In the genomic region with DNA sequence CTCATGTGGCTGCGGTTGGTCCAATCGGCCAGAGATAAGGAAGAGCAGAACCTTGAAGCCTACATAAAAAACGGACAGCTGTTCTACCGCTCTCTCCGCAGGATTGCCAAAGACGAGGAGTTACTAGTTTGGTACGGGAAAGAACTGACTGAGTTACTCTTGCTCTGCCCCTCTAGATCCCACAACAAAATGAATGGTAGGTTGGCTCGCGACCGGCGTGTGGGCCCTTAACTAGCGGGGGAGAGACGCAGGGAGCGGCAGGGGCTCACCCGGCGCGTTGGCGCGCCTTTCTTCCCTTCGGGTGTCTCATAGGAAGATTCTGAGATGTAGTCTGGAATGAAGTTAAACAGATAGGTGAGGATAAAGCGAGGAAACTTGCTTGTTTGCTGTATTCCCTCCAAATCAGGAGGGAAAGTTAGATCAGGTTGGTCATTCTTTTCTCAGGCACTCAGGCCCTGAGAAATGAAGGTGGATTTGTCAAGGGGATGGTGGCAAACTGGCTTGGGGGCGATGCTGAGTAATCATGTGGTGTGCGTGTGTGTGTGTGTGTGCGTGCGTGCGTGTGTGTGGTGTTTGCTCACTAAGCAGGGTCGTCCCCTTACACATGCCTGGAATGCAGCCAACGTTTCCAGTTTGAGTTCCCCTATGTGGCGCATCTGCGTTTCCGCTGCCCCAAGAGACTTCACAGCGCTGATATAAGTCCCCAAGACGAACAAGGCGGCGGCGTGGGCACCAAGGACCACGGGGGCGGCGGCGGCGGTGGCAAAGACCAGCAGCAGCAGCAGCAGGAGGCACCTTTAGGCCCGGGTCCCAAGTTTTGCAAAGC, we compare ENCODE assay signal across 8 cellular contexts. TPM values are rescaled to one million over a fixed set of nuclear protein-coding genes. Genes with fewer than 3 reads are reported as not detected.
DNase-seq lines count a peak whose midpoint lies in the region; ATAC-seq and TF ChIP-seq lines count a peak whose summit lies in the region.

No MANE protein-coding gene starts in this region.

- DNase-seq in PC-3: no peak
- DNase-seq in activated naive CD4-positive, alpha-beta T cell treated with anti-CD3 and anti-CD28 coated beads, Interleukin-2, amount 50 U/mL, for 16 hours: peak; percentile 70
- no peak for DNase-seq in right atrium auricular region (ENCODE audit: low spot score)
- no peak for DNase-seq in smooth muscle cell (lab: John Stamatoyannopoulos, UW; ENCODE audit: unreplicated experiment)
- DNase-seq in GM13976 (ENCODE audit: low spot score): no peak
- DNase-seq in 8988T: no peak

- H3K27me3 ChIP-seq in PC-3 (ENCODE audit: low read length): no peaks in the 10 kb centered on the region
- H3K27me3 ChIP-seq in right atrium auricular region: peaks cover 0 to 4% of the 10 kb centered on the region in 2 donors
- peaks cover 99% of the 10 kb centered on the region for H3K27me3 ChIP-seq in smooth muscle cell (ENCODE audit: low read depth)

- peak overlapping the region; percentile 4; the same call in 1 of the 2 replicates for H2AFZ ChIP-seq in PC-3 (ENCODE audit: low read length)
- H2AFZ ChIP-seq in smooth muscle cell (ENCODE audit: low read depth): no peak overlapping the region

- H3K9me3 ChIP-seq in ES-I3 (ENCODE audit: control insufficient read depth, insufficient read depth, low read length): peaks cover 1% of the 10 kb centered on the region; the same call in 1 of the 2 replicates
- H3K9me3 ChIP-seq in PC-3 (ENCODE audit: low read length): no peaks in the 10 kb centered on the region
- H3K9me3 ChIP-seq in right atrium auricular region: no peaks in the 10 kb centered on the region
- H3K9me3 ChIP-seq in smooth muscle cell (replicated peaks; ENCODE audit: low read depth): no peaks in the 10 kb centered on the region

- H3K9me2 ChIP-seq in PC-3 (replicated peaks; ENCODE audit: low read length): no peaks in the 10 kb centered on the region

- H3K9ac ChIP-seq in ES-I3 (ENCODE audit: low read depth, low read length) (peak overlapping the region; percentile 48; the same call in 1 of the 2 replicates), PC-3 (ENCODE audit: low read length) (no peak overlapping the region), smooth muscle cell (ENCODE audit: low read depth) (no peak overlapping the region)

- H3K36me3 ChIP-seq in ES-I3 (ENCODE audit: insufficient read depth, low read length) (no peaks in the 10 kb centered on the region), PC-3 (ENCODE audit: low read depth, low read length) (no peaks in the 10 kb centered on the region), right atrium auricular region (no peaks in the 10 kb centered on the region), smooth muscle cell (ENCODE audit: low read depth) (no peaks in the 10 kb centered on the region)

- H3K4me2 ChIP-seq in PC-3 (ENCODE audit: low read length) (peak overlapping the region; percentile 51), smooth muscle cell (peak overlapping the region; percentile 80)

- no peak overlapping the region for H3K4me3 ChIP-seq in PC-3 (ENCODE audit: low read length)
- H3K4me3 ChIP-seq in right atrium auricular region: peak overlapping the region; percentile 58 to 71
- peak overlapping the region; percentile 47 for H3K4me3 ChIP-seq in smooth muscle cell

- BruUV-seq in PC-3 (replicated peaks; lab: Mats Ljungman, UMichigan): TSS peak; percentile 1

- H4K20me1 ChIP-seq in PC-3 (ENCODE audit: low read length) (no peaks in the 10 kb centered on the region), smooth muscle cell (ENCODE audit: low read depth) (no peaks in the 10 kb centered on the region)

- intact Hi-C loops in PC-3 (cut with micrococcal nuclease): no loop called here

- no peak overlapping the region for H3K27ac ChIP-seq in PC-3 (ENCODE audit: low read length)
- peak overlapping the region; percentile 65 to 68 for H3K27ac ChIP-seq in right atrium auricular region
- H3K27ac ChIP-seq in smooth muscle cell (ENCODE audit: low read depth): no peak overlapping the region

- H3K4me1 ChIP-seq in ES-I3 (ENCODE audit: insufficient read depth, low read length) (no peaks in the 10 kb centered on the region), PC-3 (ENCODE audit: insufficient read depth, low read length) (no peaks in the 10 kb centered on the region), right atrium auricular region (peaks cover 0 to 37% of the 10 kb centered on the region in 2 donors), smooth muscle cell (ENCODE audit: low read depth) (peaks cover 16% of the 10 kb centered on the region)

- H3K79me2 ChIP-seq in PC-3 (ENCODE audit: low read length) (no peaks in the 10 kb centered on the region), smooth muscle cell (ENCODE audit: low read depth) (no peaks in the 10 kb centered on the region)

- POLR2A ChIA-PET in PC-3 (lab: Charles Lee; ENCODE audit: unreplicated experiment): interaction anchor here (0.7 kb wide), 1 partner anchor 95 kb away, joined by 7 read pairs; no protein-coding TSS in a partner anchor

- WGBS in smooth muscle cell (ENCODE audit: low lambda C conversion rate): 6% methylated on average over 42 of the region's 42 CpGs

- ATAC-seq in HG02610 (IDR thresholded peaks at IDR 0.05; ENCODE audit: unreplicated experiment): peak; percentile 0
- no peak for ATAC-seq in PC-3

- H3F3A ChIP-seq in PC-3 (ENCODE audit: low read length, unreplicated experiment) (no peaks in the 10 kb centered on the region), smooth muscle cell (ENCODE audit: low read depth) (no peaks in the 10 kb centered on the region)

- in situ Hi-C loops in GM13976 (cut with MboI; ENCODE audit: low sequenced_read_pairs, unreplicated experiment): no loop called here

- CTCF ChIA-PET in PC-3 (lab: Charles Lee): no interaction called here

- TF ChIP-seq CTCF in PC-3 (conservative IDR thresholded peaks at IDR 0.05; ENCODE audit: low read depth, low read length) (no peak), right atrium auricular region (IDR thresholded peaks at IDR 0.05) (no peak), smooth muscle cell (IDR thresholded peaks at IDR 0.05; ENCODE audit: borderline replicate concordance, insufficient read depth, poor library complexity, severe bottlenecking) (no peak), GM13976 (IDR thresholded peaks at IDR 0.05; ENCODE audit: borderline replicate concordance, control extremely low read depth, extremely low read depth, insufficient read depth, missing control alignments) (no peak)

RNA-seq across cellular contexts. Expression of gene PRDM8, which starts 4.2 kb away (rescaled TPM):
- total RNA-seq in PC-3 (2014; rRNA removed): 8.9 and 9.4 TPM in 2 replicates
- 1 to 10 TPM; 1.4 to 2.2 TPM for total RNA-seq in right atrium auricular region
- 0.09 and 0.36 TPM in 2 replicates for total RNA-seq in smooth muscle cell
- polyA plus RNA-seq in smooth muscle cell: 0.15 and 0.25 TPM in 2 replicates

Comparison
In these comparisons a context has a peak if more than half of its experiments do, and no peak if none do; other contexts are left out.
1. H3K27ac ChIP-seq: peak in right atrium auricular region (2 of 2); none in PC-3 (single experiment) and smooth muscle cell (single experiment).